In the genomic region with DNA sequence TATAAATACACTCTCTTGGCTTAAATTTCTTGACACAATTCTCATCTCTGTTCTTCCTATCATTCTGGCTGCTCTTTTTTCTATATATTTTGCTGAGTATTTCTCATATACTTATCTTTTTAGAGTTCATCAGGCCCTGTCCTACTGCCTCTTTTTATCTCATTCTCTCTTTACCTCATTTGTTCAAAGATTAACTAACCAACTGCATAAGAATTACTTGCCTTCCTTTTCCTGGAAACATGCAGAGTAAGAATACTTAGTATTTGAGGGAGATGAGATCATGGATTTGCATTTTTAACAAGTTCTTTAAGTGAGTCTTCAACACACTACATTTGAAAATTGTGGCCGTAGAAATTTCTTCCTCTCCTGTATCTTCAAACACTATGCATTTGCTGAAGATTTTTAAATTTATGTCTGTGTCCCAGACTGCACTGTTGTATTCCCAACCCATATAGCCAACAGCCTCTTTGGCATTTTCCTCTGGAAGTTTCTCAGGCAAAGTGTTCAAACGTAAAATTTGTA, we compare ENCODE assay signal across 18 cellular contexts. TPM values are rescaled to one million over a fixed set of nuclear protein-coding genes. Genes with fewer than 3 reads are reported as not detected.
DNase-seq lines count a peak whose midpoint lies in the region; ATAC-seq and TF ChIP-seq lines count a peak whose summit lies in the region.
"Had no signal": no experiment of that assay in that cellular context is flagged by ENCODE, and none has a peak within 500 bp of the region (broad histone marks: within the 10 kb centered on the region; RNA-seq: fewer than 3 reads in every experiment).

No MANE protein-coding gene starts in this region.

- no peaks in the 10 kb centered on the region for H3K23me2 ChIP-seq in H9 (ENCODE audit: insufficient read length, low read depth, low read length, poor library complexity, severe bottlenecking)

- no peak for DNase-seq in CD8-positive, alpha-beta memory T cell
- DNase-seq in H9 (no peak), HT-29 (ENCODE audit: low spot score) (no peak), DMS79 (lab: John Stamatoyannopoulos, UW) (no peak), NCI-H1417 (lab: John Stamatoyannopoulos, UW) (no peak)
- DNase-seq in activated CD8-positive, alpha-beta T cell treated with anti-CD3 and anti-CD28 coated beads, Interleukin-2, amount 10 ng/mL, durations not matched to agents 7 days and 5 days: no peak
- DNase-seq: BE2C; central memory CD4-positive, alpha-beta T cell; effector memory CD8-positive, alpha-beta T cell; hypothalamus; left cardiac atrium; NCI-H2081; NCI-H524; pancreas; SIG-M5; stimulated activated CD4-positive, alpha-beta T cell treated with anti-CD3 and anti-CD28 coated beads, Interleukin-4, amount 100 ng/mL, for 4 hours; tibial artery had no signal

- H2AFZ ChIP-seq in H9 (ENCODE audit: low read length): peak overlapping the region; percentile 40

- H3K27me3 ChIP-seq in CD8-positive, alpha-beta memory T cell (ENCODE audit: insufficient read depth, low read length, poor library complexity, severe bottlenecking): no peaks in the 10 kb centered on the region
- H3K27me3 ChIP-seq in H9 (ENCODE audit: insufficient read depth, low read length) (no peaks in the 10 kb centered on the region), iPS-18a (ENCODE audit: control insufficient read depth, insufficient read depth, low read length) (no peaks in the 10 kb centered on the region)
- H3K27me3 ChIP-seq: BE2C, pancreas, tibial artery had no signal

- H2BK20ac ChIP-seq in H9 (ENCODE audit: low read depth, low read length, poor library complexity, severe bottlenecking): no peak overlapping the region

- H2BK120ac ChIP-seq in H9 (ENCODE audit: low read depth, low read length, poor library complexity, severe bottlenecking): no peak overlapping the region

- no peak overlapping the region for H2BK12ac ChIP-seq in H9 (ENCODE audit: insufficient read length, low read depth, low read length)

- H4K91ac ChIP-seq in H9 (ENCODE audit: insufficient read length, low read depth, low read length): no peak overlapping the region

- no peak overlapping the region for H3K56ac ChIP-seq in H9 (ENCODE audit: insufficient read length, low read depth, low read length)

- H3K4me2 ChIP-seq in H9 (ENCODE audit: insufficient read depth, insufficient read length, low read length): no peak overlapping the region

- H3K36me3 ChIP-seq in CD8-positive, alpha-beta memory T cell (ENCODE audit: insufficient read depth, low read length): no peaks in the 10 kb centered on the region
- no peaks in the 10 kb centered on the region for H3K36me3 ChIP-seq in iPS-18a (ENCODE audit: control insufficient read depth, low read depth, low read length)
- H3K36me3 ChIP-seq: BE2C, pancreas, tibial artery had no signal

- H3K4me3 Mint-ChIP-seq in CD8-positive, alpha-beta memory T cell: no peak overlapping the region
- no peak overlapping the region for H3K4me3 Mint-ChIP-seq in H9
- no peak overlapping the region for H3K4me3 Mint-ChIP-seq in activated CD8-positive, alpha-beta T cell treated with anti-CD3 and anti-CD28 coated beads, Interleukin-2, amount 10 ng/mL, durations not matched to agents 7 days and 5 days
- H3K4me3 Mint-ChIP-seq: effector memory CD8-positive, alpha-beta T cell had no signal

- H4K8ac ChIP-seq in H9 (replicated peaks; ENCODE audit: insufficient read length, low read depth, low read length): no peak overlapping the region

- H4K5ac ChIP-seq in H9 (ENCODE audit: insufficient read length, low read depth, low read length): no peak overlapping the region

- H3K9ac ChIP-seq in H9 (ENCODE audit: extremely low read depth, insufficient read length, low read length) (no peak overlapping the region), iPS-18a (ENCODE audit: low read length) (peak overlapping the region; percentile 16)

- no peak overlapping the region for H3K4me3 ChIP-seq in CD8-positive, alpha-beta memory T cell (ENCODE audit: low read length)
- no peak overlapping the region for H3K4me3 ChIP-seq in iPS-18a (ENCODE audit: low read length)
- H3K4me3 ChIP-seq: pancreas, tibial artery had no signal

- H3K23ac ChIP-seq in H9 (ENCODE audit: insufficient read length, low read depth, low read length): no peak overlapping the region

- peaks cover 0 to 2% (median 0%) of the 10 kb centered on the region in 3 donors for H3K36me3 Mint-ChIP-seq in CD8-positive, alpha-beta memory T cell
- peaks cover 0 to 10% (median 2%) of the 10 kb centered on the region in 3 experiments; a peak in 3 of 7 replicates for H3K36me3 Mint-ChIP-seq in H9 (ENCODE audit: insufficient read depth in 1 of 3, low read depth in 3 of 3)
- H3K36me3 Mint-ChIP-seq in activated CD8-positive, alpha-beta T cell treated with anti-CD3 and anti-CD28 coated beads, Interleukin-2, amount 10 ng/mL, durations not matched to agents 7 days and 5 days (ENCODE audit: low read depth): peaks cover 3% of the 10 kb centered on the region

- no peaks in the 10 kb centered on the region for H3K4me1 Mint-ChIP-seq in CD8-positive, alpha-beta memory T cell
- peaks cover 37 to 39% of the 10 kb centered on the region in 2 experiments for H3K4me1 Mint-ChIP-seq in H9
- H3K4me1 Mint-ChIP-seq in activated CD8-positive, alpha-beta T cell treated with anti-CD3 and anti-CD28 coated beads, Interleukin-2, amount 10 ng/mL, durations not matched to agents 7 days and 5 days (ENCODE audit: low read depth): peaks cover 30% of the 10 kb centered on the region

- H3K27ac ChIP-seq in CD8-positive, alpha-beta memory T cell (ENCODE audit: low read depth, low read length): peak overlapping the region; percentile 71
- H3K27ac ChIP-seq in H9 (ENCODE audit: insufficient read length, low read depth, low read length): peak overlapping the region; percentile 58
- no peak overlapping the region for H3K27ac ChIP-seq in iPS-18a (ENCODE audit: low read length)
- H3K27ac ChIP-seq: pancreas, tibial artery had no signal

- H3K14ac ChIP-seq in H9 (ENCODE audit: insufficient read depth, low read length): no peak overlapping the region

- CTCF ChIA-PET in CD8-positive, alpha-beta memory T cell (lab: Charles Lee): no interaction called here
- CTCF ChIA-PET in activated CD8-positive, alpha-beta T cell treated with anti-CD3 and anti-CD28 coated beads, Interleukin-2, amount 10 ng/mL, durations not matched to agents 7 days and 5 days (lab: Charles Lee): interaction anchor here (0.9 kb wide), 1 partner anchor 33 kb away, joined by 4 read pairs; no protein-coding TSS in a partner anchor

- no CpG with 5 or more reads among the region's 2 CpGs for WGBS in H9 (ENCODE audit: extremely low coverage, insufficient read length, low lambda C conversion rate)

- no peak overlapping the region for H3K18ac ChIP-seq in H9 (ENCODE audit: insufficient read length, low read depth, low read length)

- no peak overlapping the region for H2BK5ac ChIP-seq in H9 (ENCODE audit: insufficient read length, low read length)

- POLR2A ChIA-PET in CD8-positive, alpha-beta memory T cell (lab: Charles Lee): no interaction called here
- POLR2A ChIA-PET in activated CD8-positive, alpha-beta T cell treated with anti-CD3 and anti-CD28 coated beads, Interleukin-2, amount 10 ng/mL, durations not matched to agents 7 days and 5 days (lab: Charles Lee): no interaction called here

- no peaks in the 10 kb centered on the region for H3K79me2 ChIP-seq in H9 (ENCODE audit: insufficient read depth, low read length)

- peaks cover 0 to 1% of the 10 kb centered on the region in 2 donors for H3K27me3 Mint-ChIP-seq in CD8-positive, alpha-beta memory T cell
- H3K27me3 Mint-ChIP-seq in H9 (ENCODE audit: low read depth): 0 out of 2 replicates have a peak, but pooled peaks cover 3% of the 10 kb centered on the region
- no peaks in the 10 kb centered on the region for H3K27me3 Mint-ChIP-seq in activated CD8-positive, alpha-beta T cell treated with anti-CD3 and anti-CD28 coated beads, Interleukin-2, amount 10 ng/mL, durations not matched to agents 7 days and 5 days (ENCODE audit: low read depth)

- TF ChIP-seq CTCF in H9 (conservative IDR thresholded peaks at IDR 0.05): no peak

- H3K79me1 ChIP-seq in H9 (ENCODE audit: insufficient read depth, low read depth, low read length, poor library complexity, severe bottlenecking): no peaks in the 10 kb centered on the region

- no peaks in the 10 kb centered on the region for H3K9me3 ChIP-seq in CD8-positive, alpha-beta memory T cell (ENCODE audit: low read length)
- H3K9me3 ChIP-seq in H9 (ENCODE audit: control insufficient read depth, low read depth, low read length): no peaks in the 10 kb centered on the region
- no peaks in the 10 kb centered on the region for H3K9me3 ChIP-seq in iPS-18a (ENCODE audit: control insufficient read depth, low read depth, low read length)
- H3K9me3 ChIP-seq: BE2C, pancreas, tibial artery had no signal

- H2AK5ac ChIP-seq in H9 (ENCODE audit: insufficient read length, low read length): no peak overlapping the region

- no peaks in the 10 kb centered on the region for H4K20me1 ChIP-seq in H9 (ENCODE audit: control insufficient read depth, insufficient read depth, insufficient read length)

- no peak overlapping the region for H3K4ac ChIP-seq in H9 (ENCODE audit: low read depth, low read length)

- no peaks in the 10 kb centered on the region for H3K9me3 Mint-ChIP-seq in CD8-positive, alpha-beta memory T cell
- peaks cover 0 to 5% of the 10 kb centered on the region in 2 experiments; a peak in 1 of 5 replicates for H3K9me3 Mint-ChIP-seq in H9
- H3K9me3 Mint-ChIP-seq in activated CD8-positive, alpha-beta T cell treated with anti-CD3 and anti-CD28 coated beads, Interleukin-2, amount 10 ng/mL, durations not matched to agents 7 days and 5 days (ENCODE audit: insufficient read depth): no peaks in the 10 kb centered on the region
- H3K9me3 Mint-ChIP-seq: effector memory CD8-positive, alpha-beta T cell had no signal

- H2BK15ac ChIP-seq in H9 (ENCODE audit: low read depth, low read length): no peak overlapping the region

- no peak overlapping the region for H3T11ph ChIP-seq in H9 (ENCODE audit: low read length)

- H3K27ac Mint-ChIP-seq in CD8-positive, alpha-beta memory T cell: no peak overlapping the region
- H3K27ac Mint-ChIP-seq in H9: peak overlapping the region; percentile 17 to 43 (median 36)
- peak overlapping the region; percentile 78 for H3K27ac Mint-ChIP-seq in activated CD8-positive, alpha-beta T cell treated with anti-CD3 and anti-CD28 coated beads, Interleukin-2, amount 10 ng/mL, durations not matched to agents 7 days and 5 days
- H3K27ac Mint-ChIP-seq: effector memory CD8-positive, alpha-beta T cell had no signal

- ATAC-seq in activated CD8-positive, alpha-beta T cell treated with anti-CD3 and anti-CD28 coated beads, Interleukin-2, amount 10 ng/mL, durations not matched to agents 7 days and 5 days: peak; percentile 57
- ATAC-seq: effector memory CD8-positive, alpha-beta T cell; left cardiac atrium had no signal

- no peaks in the 10 kb centered on the region for H3K4me1 ChIP-seq in CD8-positive, alpha-beta memory T cell (ENCODE audit: insufficient read depth, low read length)
- H3K4me1 ChIP-seq in H9 (ENCODE audit: insufficient read depth, low read length) (peaks cover 6% of the 10 kb centered on the region; the same call in 1 of the 2 replicates), iPS-18a (ENCODE audit: control insufficient read depth, low read depth, low read length) (peaks cover 31% of the 10 kb centered on the region)
- H3K4me1 ChIP-seq: BE2C, pancreas had no signal

RNA-seq across cellular contexts. Expression of a gene that starts 35.3 kb away (rescaled TPM):
- total RNA-seq in CD8-positive, alpha-beta memory T cell: 10 to 100 TPM; 10.6 to 11.6 TPM
- polyA plus RNA-seq in CD8-positive, alpha-beta memory T cell: 50.3 TPM
- total RNA-seq in H9 (2021): 36.3 and 39.4 TPM in 2 replicates
- 10 to 100 TPM; 15.8 to 16.2 TPM for total RNA-seq in activated CD8-positive, alpha-beta T cell treated with anti-CD3 and anti-CD28 coated beads, Interleukin-2, amount 10 ng/mL, durations not matched to agents 7 days and 5 days
- 24.2 and 26.8 TPM in 2 replicates for total RNA-seq in HT-29 (2014; rRNA removed; shearing (Covaris generic))

Comparison
In these comparisons a context has a peak if more than half of its experiments do, and no peak if none do; other contexts are left out.
1. H3K27ac Mint-ChIP-seq: peak in H9 (3 of 3) and activated CD8-positive, alpha-beta T cell treated with anti-CD3 and anti-CD28 coated beads, Interleukin-2, amount 10 ng/mL, durations not matched to agents 7 days and 5 days (single experiment); none in CD8-positive, alpha-beta memory T cell (0 of 8).